1 cellular context compared by ENCODE assay signal in genomic region chr11:16917941-16918340, GRCh38.
TF ChIP-seq lines count a peak whose summit lies in the region.

No MANE protein-coding gene starts in this region.

TF ChIP-seq in endothelial cell of umbilical vein, 7 proteins besides CTCF, POLR2A, EP300 and RAD21:
- peak; percentile 35 for TF ChIP-seq JUN (IDR thresholded peaks at IDR 0.05; ENCODE audit: borderline replicate concordance, insufficient read depth, insufficient read length, low read depth)
- no peak for TF ChIP-seq MYC (IDR thresholded peaks at IDR 0.05; ENCODE audit: low read depth, low read length)
- TF ChIP-seq FOS (IDR thresholded peaks at IDR 0.05; ENCODE audit: borderline replicate concordance, insufficient read depth, low read length), result peak; percentile 11
